In the genomic region with DNA sequence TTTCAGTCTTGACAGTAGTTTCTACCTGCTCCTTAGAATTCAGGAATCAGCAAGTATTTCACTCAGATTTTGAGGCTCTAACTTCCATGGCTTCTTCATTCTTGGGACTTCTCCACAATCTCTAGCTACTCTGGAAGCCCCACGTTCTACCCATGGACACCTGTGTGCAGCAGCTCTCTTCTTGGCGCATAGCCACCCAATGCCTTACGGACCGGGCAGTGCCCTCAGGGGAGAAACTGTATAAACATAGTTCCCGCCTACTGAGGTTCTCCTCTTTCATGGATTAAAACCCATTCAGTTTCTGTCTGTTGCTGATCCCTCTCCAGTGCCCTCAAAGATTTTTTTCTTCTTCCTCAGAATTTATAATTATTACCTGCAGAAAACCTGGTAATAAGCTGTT, we compare ENCODE assay signal across 23 cellular contexts.
"Had no signal": no experiment of that assay in that cellular context is flagged by ENCODE, and none has a peak within 500 bp of the region (broad histone marks: within the 10 kb centered on the region; RNA-seq: fewer than 3 reads in every experiment).

No MANE protein-coding gene starts in this region.

- H2AFZ ChIP-seq: PC-9 had no signal

- H3K4me2 ChIP-seq: PC-9 had no signal

- ATAC-seq: Right ventricle myocardium inferior, T-cell had no signal

- DNase-seq: IMR-90, Kasumi-1, KG1, NCI-H1092, NCI-H1105 treated with DMSO at 0.1 percent for 48 hours, NCI-H1417 treated with DMSO at 0.1 percent for 48 hours, NCI-H146, NCI-H1694 treated with DMSO at 0.1 percent for 48 hours, NCI-H1930, NCI-H2081, NCI-H2107, NCI-H2227 treated with DMSO at 0.1 percent for 48 hours, NCI-H524, NCI-H526 treated with DMSO at 0.1 percent for 48 hours, NCI-H774, OCI-M1, PC-9, Peyer's patch, SHP77 treated with DMSO at 0.1 percent for 48 hours, T-cell had no signal

- H3K36me3 ChIP-seq: Peyer's patch, SJSA1 had no signal

- H3K4me1 ChIP-seq: Peyer's patch, SJSA1 had no signal

- H3K9me3 ChIP-seq: Peyer's patch, SJSA1 had no signal

- H3K4me3 ChIP-seq: PC-9, Peyer's patch, SJSA1, SK-N-MC had no signal

- H3K27me3 ChIP-seq: Peyer's patch, SJSA1 had no signal

- H3K27ac ChIP-seq: PC-9, Peyer's patch, SJSA1, SK-N-MC had no signal
